16 cellular contexts compared by ENCODE assay signal in the genomic region with DNA sequence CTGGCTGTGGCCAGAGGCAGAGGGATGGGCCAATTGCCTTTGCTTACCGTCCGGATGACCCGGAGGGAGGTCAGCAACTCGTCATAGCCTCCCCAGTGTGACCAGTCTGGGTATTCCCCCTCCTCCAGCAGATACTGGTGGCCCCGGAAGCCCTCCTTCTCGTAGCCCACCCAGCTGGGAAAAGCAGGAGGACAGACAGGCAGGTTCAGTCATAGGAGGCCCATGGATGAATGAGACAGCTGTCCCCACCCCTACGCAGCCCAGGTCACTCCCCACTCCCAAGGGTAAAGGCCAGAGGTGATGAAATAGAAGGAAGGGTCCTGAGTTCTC. TPM values are rescaled to one million over a fixed set of nuclear protein-coding genes. Genes with fewer than 3 reads are reported as not detected.
DNase-seq lines count a peak whose midpoint lies in the region; ATAC-seq, FAIRE-seq and TF ChIP-seq lines count a peak whose summit lies in the region.
"Had no signal": no experiment of that assay in that cellular context is flagged by ENCODE, and none has a peak within 500 bp of the region (broad histone marks: within the 10 kb centered on the region; RNA-seq: fewer than 3 reads in every experiment).

No MANE protein-coding gene starts in this region.

- intact Hi-C loops in activated CD4-positive, alpha-beta T cell treated with anti-CD3 and anti-CD28 coated beads for 36 hours (cut with DNase I, micrococcal nuclease) = loop anchor here in 1 of 2 experiments (2.0 kb wide), 1 partner anchor 22 kb away; no protein-coding TSS in a partner anchor
- intact Hi-C loops in K562 (cut with micrococcal nuclease) = no loop called here

- CTCF ChIA-PET in activated CD4-positive, alpha-beta T cell treated with anti-CD3 and anti-CD28 coated beads for 36 hours (lab: Charles Lee) = no interaction called here
- CTCF ChIA-PET in K562 (lab: Yijun Ruan, JAX; ENCODE audit: low intra/inter-chr PET ratio) = no interaction called here

- no peaks in the 10 kb centered on the region for H3K4me1 Mint-ChIP-seq in activated CD4-positive, alpha-beta T cell treated with anti-CD3 and anti-CD28 coated beads for 36 hours
- H3K4me1 Mint-ChIP-seq in IgD-negative memory B cell (peaks cover 0 to 8% (median 5%) of the 10 kb centered on the region in 3 donors), nephron (peaks cover 10% of the 10 kb centered on the region)

- no peak for TF ChIP-seq RAD21 in K562 (CRISPR knock-in tag; conservative IDR thresholded peaks at IDR 0.05 in 1 of 2, IDR thresholded peaks at IDR 0.05 in 1 of 2)

- WGBS in K562 (ENCODE audit: insufficient coverage, low coverage, missing lambda C conversion rate) = 55% methylated on average over 7 of the region's 7 CpGs

- no peak overlapping the region for H3K27ac Mint-ChIP-seq in activated CD4-positive, alpha-beta T cell treated with anti-CD3 and anti-CD28 coated beads for 36 hours
- H3K27ac Mint-ChIP-seq in IgD-negative memory B cell = peak overlapping the region in 1 of 3 donors; percentile 32
- no peak overlapping the region for H3K27ac Mint-ChIP-seq in nephron

- peak overlapping the region; percentile 80 to 95 for H3K9ac ChIP-seq in K562 (ENCODE audit: insufficient read depth in 1 of 2, low read depth in 2 of 2, low read length in 2 of 2)

- H3K27me3 ChIP-seq in K562 (ENCODE audit: control insufficient read depth in 2 of 2, insufficient read depth in 2 of 2, low read length in 2 of 2) = no peaks in the 10 kb centered on the region
- H3K27me3 ChIP-seq: body of pancreas had no signal

- peak overlapping the region; percentile 89; the same call in 1 of the 2 replicates for H3K4me2 ChIP-seq in K562 (ENCODE audit: insufficient read depth, low read length)

- no peak overlapping the region for H3K4me3 ChIP-seq in K562

- H2AFZ ChIP-seq in K562 (ENCODE audit: low read depth, low read length) = peak overlapping the region; percentile 98

- DNase-seq in activated CD4-positive, alpha-beta T cell treated with anti-CD3 and anti-CD28 coated beads for 36 hours = no peak
- no peak for DNase-seq in activated CD4-positive, alpha-beta T cell treated with anti-CD3 and anti-CD28 coated beads for 1 hour
- DNase-seq in K562 (ENCODE audit: extremely low read depth in 1 of 4, low spot score in 3 of 4) (no peak), G401 (ENCODE audit: low spot score) (no peak), inferior parietal cortex (ENCODE audit: extremely low spot score) (no peak)
- DNase-seq: activated T-cell treated with anti-CD3 and anti-CD28 coated beads for 4 hours, body of pancreas, DMS 273 treated with DMSO at 0.1 percent for 48 hours, NCI-H1694 treated with DMSO at 0.1 percent for 48 hours, occipital lobe had no signal

- no peaks in the 10 kb centered on the region for H3K9me3 ChIP-seq in K562 (replicated peaks; ENCODE audit: control insufficient read depth, insufficient read depth, low read depth, low read length)
- H3K9me3 ChIP-seq: body of pancreas, left lung had no signal

- no peaks in the 10 kb centered on the region for H3K9me3 Mint-ChIP-seq in activated CD4-positive, alpha-beta T cell treated with anti-CD3 and anti-CD28 coated beads for 36 hours (ENCODE audit: low read depth)
- H3K9me3 Mint-ChIP-seq in IgD-negative memory B cell (no peaks in the 10 kb centered on the region), nephron (no peaks in the 10 kb centered on the region)

- no peak for TF ChIP-seq EP300 in K562 (IDR thresholded peaks at IDR 0.05; ENCODE audit: low read length)

- H3K27ac ChIP-seq in K562 (ENCODE audit: extremely low read depth, low read depth, low read length) = peak overlapping the region; percentile 85
- H3K27ac ChIP-seq: left lung had no signal

- no peaks in the 10 kb centered on the region for H4K20me1 ChIP-seq in K562 (replicated peaks; ENCODE audit: control insufficient read depth, insufficient read depth, low read length)

- no peak for TF ChIP-seq CTCF in K562 (IDR thresholded peaks at IDR 0.05 in 2 of 3, conservative IDR thresholded peaks at IDR 0.05 in 1 of 3; ENCODE audit: insufficient read depth in 2 of 3, low read depth in 1 of 3, low read length in 3 of 3)
- TF ChIP-seq CTCF in nephron (IDR thresholded peaks at IDR 0.05; ENCODE audit: unreplicated experiment in 3 of 3) = no peak

- no peak for TF ChIP-seq POLR2A in K562 (conservative IDR thresholded peaks at IDR 0.05)

- peaks cover 4% of the 10 kb centered on the region for H3K9me1 ChIP-seq in K562 (ENCODE audit: control insufficient read depth, insufficient read depth, low read length)

- H3K4me1 ChIP-seq in K562 (replicated peaks in 1 of 2; ENCODE audit: control insufficient read depth in 2 of 2, insufficient read depth in 2 of 2, low read length in 2 of 2) = peaks cover 14 to 21% of the 10 kb centered on the region in 2 experiments

- no peaks in the 10 kb centered on the region for H3K79me2 ChIP-seq in K562 (ENCODE audit: control insufficient read depth, insufficient read depth, low read length)

- H3K36me3 Mint-ChIP-seq in activated CD4-positive, alpha-beta T cell treated with anti-CD3 and anti-CD28 coated beads for 36 hours (ENCODE audit: low read depth) = no peaks in the 10 kb centered on the region
- H3K36me3 Mint-ChIP-seq in IgD-negative memory B cell (no peaks in the 10 kb centered on the region), nephron (ENCODE audit: low read depth) (no peaks in the 10 kb centered on the region)

- BruUV-seq in K562 (replicated peaks; lab: Mats Ljungman, UMichigan) = no TSS peak

- H3K36me3 ChIP-seq in K562 (ENCODE audit: control insufficient read depth, insufficient read depth, low read length) = no peaks in the 10 kb centered on the region
- H3K36me3 ChIP-seq: left lung had no signal

- FAIRE-seq in K562 (lab: Jason Lieb, UNC) = no peak

- no peak for ATAC-seq in activated CD4-positive, alpha-beta T cell treated with anti-CD3 and anti-CD28 coated beads for 36 hours
- ATAC-seq in K562 (peak; percentile 1; the same call in 2 of the 3 replicates), HG02870 (IDR thresholded peaks at IDR 0.05; ENCODE audit: unreplicated experiment) (no peak)

- no peaks in the 10 kb centered on the region for H3K27me3 Mint-ChIP-seq in activated CD4-positive, alpha-beta T cell treated with anti-CD3 and anti-CD28 coated beads for 36 hours
- no peaks in the 10 kb centered on the region for H3K27me3 Mint-ChIP-seq in IgD-negative memory B cell
- H3K27me3 Mint-ChIP-seq in nephron (ENCODE audit: low read depth) = peaks cover 50% of the 10 kb centered on the region

- POLR2A ChIA-PET in activated CD4-positive, alpha-beta T cell treated with anti-CD3 and anti-CD28 coated beads for 36 hours (lab: Charles Lee) = interaction anchor here (0.7 kb wide), 1 partner anchor 121 kb away, joined by 3 read pairs; no protein-coding TSS in a partner anchor
- POLR2A ChIA-PET in K562 (lab: Yijun Ruan, JAX) = interaction anchor here (0.9 to 3.1 kb wide), 8 partner anchors 10 to 179 kb away, joined by 3 to 24 read pairs (median 5); a partner anchor contains a TSS

- in situ Hi-C loops in K562 (cut with MboI) (no loop called here), G401 (cut with HindIII; ENCODE audit: low sequenced_read_pairs) (no loop called here)

- peak overlapping the region; percentile 75 for H3K4me3 Mint-ChIP-seq in activated CD4-positive, alpha-beta T cell treated with anti-CD3 and anti-CD28 coated beads for 36 hours
- H3K4me3 Mint-ChIP-seq in IgD-negative memory B cell (peak overlapping the region in 3 of 4 donors; percentile 73 to 97 (median 88)), nephron (peak overlapping the region in 2 of 3 experiments; percentile 66 to 71)

RNA-seq across cellular contexts. Expression of a gene that starts 16.8 kb away (rescaled TPM):
- 1 to 10 TPM; 1.5 to 1.6 TPM for total RNA-seq in activated CD4-positive, alpha-beta T cell treated with anti-CD3 and anti-CD28 coated beads for 36 hours
- polyA plus RNA-seq in IgD-negative memory B cell (3.1 TPM), K562 (2011; rRNA removed) (3.3 and 3.8 TPM in 2 replicates), K562 (2014; fragmentation: Illumina TruSeq; extraction: Trizol) (3.7 and 5.1 TPM in 2 replicates), K562 (2014; fragmentation: Nextera tagmentation; extraction: Ambion mirVana) (1 to 10 TPM in 1 of 2 experiments, under 1 TPM in 1; 0.39 to 2.4 TPM), K562 (2014; rRNA removed) (3.1 and 8.1 TPM in 2 replicates)
- 7.8 and 10.7 TPM in 2 replicates for total RNA-seq in K562 (2011; cell fraction: chromatin; rRNA removed; ENCODE audit: low replicate concordance)
- total RNA-seq in K562 (2011; cell fraction: nucleolus; rRNA removed) = 10.0 and 10.2 TPM in 2 replicates
- 5.7 and 6.5 TPM in 2 replicates for total RNA-seq in K562 (2011; cell fraction: nucleoplasm; rRNA removed)
- total RNA-seq in K562 (2014; rRNA removed) (7.5 and 12.6 TPM in 2 replicates), K562 (2014; rRNA removed; fragmentation: Illumina TruSeq; extraction: Trizol) (1.3 and 2.1 TPM in 2 replicates), K562 (2015; rRNA removed; fragmentation: Illumina TruSeq; extraction: Trizol) (1.9 and 2.5 TPM in 2 replicates), K562 (2021) (8.5 and 8.8 TPM in 2 replicates)
- 4.8 and 8.5 TPM in 2 replicates for polyA plus RNA-seq in K562 (2011; cell fraction: cytosol; rRNA removed)
- polyA plus RNA-seq in K562 (2011; cell fraction: nucleus; rRNA removed) = 6.5 and 9.6 TPM in 2 replicates
- 4.3 and 24.3 TPM in 2 replicates for polyA plus RNA-seq in K562 (2012)
- polyA minus RNA-seq in K562 (2011; rRNA and poly(A)+ RNA removed) = 1.6 and 1.9 TPM in 2 replicates
- 5.9 and 7.5 TPM in 2 replicates for polyA minus RNA-seq in K562 (2011; cell fraction: cytosol; rRNA and poly(A)+ RNA removed)
- polyA minus RNA-seq in K562 (2011; cell fraction: nucleus; rRNA and poly(A)+ RNA removed) = 2.6 and 4.4 TPM in 2 replicates
- total RNA-seq in G401 (2014; rRNA removed; shearing (Covaris generic)) = 5.5 and 18.6 TPM in 2 replicates
- total RNA-seq: A673, glomerular endothelial cell had no signal

RNA-seq across cellular contexts. Expression of a gene that starts 19.4 kb away (rescaled TPM):
- 100 to 1,000 TPM; 216 to 217 TPM for total RNA-seq in activated CD4-positive, alpha-beta T cell treated with anti-CD3 and anti-CD28 coated beads for 36 hours
- polyA plus RNA-seq in IgD-negative memory B cell = 10,525 TPM
- 26.7 and 65.5 TPM in 2 replicates for total RNA-seq in K562 (2011; cell fraction: chromatin; rRNA removed; ENCODE audit: low replicate concordance)
- 72.0 and 78.5 TPM in 2 replicates for total RNA-seq in K562 (2011; cell fraction: nucleolus; rRNA removed)
- total RNA-seq in K562 (2011; cell fraction: nucleoplasm; rRNA removed) = 50.2 and 55.9 TPM in 2 replicates
- total RNA-seq in K562 (2014; rRNA removed) = 34.9 and 43.3 TPM in 2 replicates
- 127 TPM in 2 replicates for total RNA-seq in K562 (2014; rRNA removed; fragmentation: Illumina TruSeq; extraction: Trizol)
- 182 and 185 TPM in 2 replicates for total RNA-seq in K562 (2015; rRNA removed; fragmentation: Illumina TruSeq; extraction: Trizol)
- 70.9 and 90.7 TPM in 2 replicates for total RNA-seq in K562 (2021)
- 312 and 418 TPM in 2 replicates for polyA plus RNA-seq in K562 (2011; rRNA removed)
- polyA plus RNA-seq in K562 (2011; cell fraction: cytosol; rRNA removed) = 457 and 520 TPM in 2 replicates
- 77.7 and 147 TPM in 2 replicates for polyA plus RNA-seq in K562 (2011; cell fraction: nucleus; rRNA removed)
- polyA plus RNA-seq in K562 (2012) = 170 and 195 TPM in 2 replicates
- polyA plus RNA-seq in K562 (2014; fragmentation: Illumina TruSeq; extraction: Trizol) = 147 and 173 TPM in 2 replicates
- 100 to 1,000 TPM; 355 to 488 TPM for polyA plus RNA-seq in K562 (2014; fragmentation: Nextera tagmentation; extraction: Ambion mirVana)
- 152 and 198 TPM in 2 replicates for polyA plus RNA-seq in K562 (2014; rRNA removed)
- 56.1 and 74.7 TPM in 2 replicates for polyA minus RNA-seq in K562 (2011; rRNA and poly(A)+ RNA removed)
- polyA minus RNA-seq in K562 (2011; cell fraction: cytosol; rRNA and poly(A)+ RNA removed) = 28.1 and 33.6 TPM in 2 replicates
- 6.9 and 14.1 TPM in 2 replicates for polyA minus RNA-seq in K562 (2011; cell fraction: nucleus; rRNA and poly(A)+ RNA removed)
- 0.55 and 2.3 TPM in 2 replicates for total RNA-seq in G401 (2014; rRNA removed; shearing (Covaris generic))
- total RNA-seq: A673, body of pancreas, glomerular endothelial cell had no signal

RNA-seq across cellular contexts. Expression of a gene that starts 30.7 kb away (rescaled TPM):
- total RNA-seq in activated CD4-positive, alpha-beta T cell treated with anti-CD3 and anti-CD28 coated beads for 36 hours = 10 to 100 TPM; 19.4 to 22.2 TPM
- 11.2 TPM for polyA plus RNA-seq in IgD-negative memory B cell
- 26.5 and 67.3 TPM in 2 replicates for total RNA-seq in K562 (2011; cell fraction: chromatin; rRNA removed; ENCODE audit: low replicate concordance)
- 42.6 and 44.4 TPM in 2 replicates for total RNA-seq in K562 (2011; cell fraction: nucleolus; rRNA removed)
- 37.0 and 39.5 TPM in 2 replicates for total RNA-seq in K562 (2011; cell fraction: nucleoplasm; rRNA removed)
- total RNA-seq in K562 (2014; rRNA removed) = 11.3 and 11.5 TPM in 2 replicates
- 2.6 and 4.0 TPM in 2 replicates for total RNA-seq in K562 (2014; rRNA removed; fragmentation: Illumina TruSeq; extraction: Trizol)
- 8.1 and 8.2 TPM in 2 replicates for total RNA-seq in K562 (2015; rRNA removed; fragmentation: Illumina TruSeq; extraction: Trizol)
- total RNA-seq in K562 (2021) = 20.2 and 24.9 TPM in 2 replicates
- 17.5 and 20.9 TPM in 2 replicates for polyA plus RNA-seq in K562 (2011; rRNA removed)
- 20.1 and 26.4 TPM in 2 replicates for polyA plus RNA-seq in K562 (2011; cell fraction: cytosol; rRNA removed)
- 134 and 188 TPM in 2 replicates for polyA plus RNA-seq in K562 (2011; cell fraction: nucleus; rRNA removed)
- polyA plus RNA-seq in K562 (2012) = 23.4 and 28.6 TPM in 2 replicates
- polyA plus RNA-seq in K562 (2014; fragmentation: Illumina TruSeq; extraction: Trizol) = 12.3 and 14.7 TPM in 2 replicates
- polyA plus RNA-seq in K562 (2014; fragmentation: Nextera tagmentation; extraction: Ambion mirVana) = 1 to 10 TPM in 1 of 2 experiments, under 1 TPM in 1; 0.48 to 2.1 TPM
- 30.6 and 34.3 TPM in 2 replicates for polyA plus RNA-seq in K562 (2014; rRNA removed)
- polyA minus RNA-seq in K562 (2011; rRNA and poly(A)+ RNA removed) = 9.3 and 10.4 TPM in 2 replicates
- 7.9 and 8.8 TPM in 2 replicates for polyA minus RNA-seq in K562 (2011; cell fraction: cytosol; rRNA and poly(A)+ RNA removed)
- 26.3 and 27.6 TPM in 2 replicates for polyA minus RNA-seq in K562 (2011; cell fraction: nucleus; rRNA and poly(A)+ RNA removed)
- total RNA-seq in G401 (2014; rRNA removed; shearing (Covaris generic)) = 21.0 and 27.3 TPM in 2 replicates

RNA-seq across cellular contexts. Expression of a gene that starts 35.4 kb away (rescaled TPM):
- not detected for total RNA-seq in activated CD4-positive, alpha-beta T cell treated with anti-CD3 and anti-CD28 coated beads for 36 hours
- polyA plus RNA-seq in IgD-negative memory B cell = 8.8 TPM
- not detected in 2 replicates for total RNA-seq in K562 (2011; cell fraction: chromatin; rRNA removed; ENCODE audit: low replicate concordance)
- not detected in 2 replicates for total RNA-seq in K562 (2011; cell fraction: nucleolus; rRNA removed)
- not detected in 2 replicates for total RNA-seq in K562 (2011; cell fraction: nucleoplasm; rRNA removed)
- total RNA-seq in K562 (2014; rRNA removed) = not detected in 2 replicates
- not detected in 2 replicates for total RNA-seq in K562 (2014; rRNA removed; fragmentation: Illumina TruSeq; extraction: Trizol)
- not detected in 2 replicates for total RNA-seq in K562 (2015; rRNA removed; fragmentation: Illumina TruSeq; extraction: Trizol)
- not detected in 2 replicates for total RNA-seq in K562 (2021)
- polyA plus RNA-seq in K562 (2011; rRNA removed) = not detected in 2 replicates
- not detected in 2 replicates for polyA plus RNA-seq in K562 (2011; cell fraction: cytosol; rRNA removed)
- not detected in 2 replicates for polyA plus RNA-seq in K562 (2011; cell fraction: nucleus; rRNA removed)
- polyA plus RNA-seq in K562 (2012) = not detected in 2 replicates
- polyA plus RNA-seq in K562 (2014; fragmentation: Illumina TruSeq; extraction: Trizol) = not detected in 2 replicates
- not detected for polyA plus RNA-seq in K562 (2014; fragmentation: Nextera tagmentation; extraction: Ambion mirVana)
- polyA plus RNA-seq in K562 (2014; rRNA removed) = not detected in 2 replicates
- polyA minus RNA-seq in K562 (2011; rRNA and poly(A)+ RNA removed) = not detected in 2 replicates
- not detected in 2 replicates for polyA minus RNA-seq in K562 (2011; cell fraction: cytosol; rRNA and poly(A)+ RNA removed)
- polyA minus RNA-seq in K562 (2011; cell fraction: nucleus; rRNA and poly(A)+ RNA removed) = not detected in 2 replicates
- total RNA-seq in G401 (2014; rRNA removed; shearing (Covaris generic)) = not detected in 2 replicates
- total RNA-seq: A673, body of pancreas, glomerular endothelial cell, occipital lobe had no signal

RNA-seq across cellular contexts. Expression of a gene that starts 57.3 kb away (rescaled TPM):
- total RNA-seq in activated CD4-positive, alpha-beta T cell treated with anti-CD3 and anti-CD28 coated beads for 36 hours = 100 to 1,000 TPM; 267 to 381 TPM
- 1,152 TPM for polyA plus RNA-seq in IgD-negative memory B cell
- 38.1 and 86.2 TPM in 2 replicates for total RNA-seq in K562 (2011; cell fraction: chromatin; rRNA removed; ENCODE audit: low replicate concordance)
- 46.2 and 57.2 TPM in 2 replicates for total RNA-seq in K562 (2011; cell fraction: nucleolus; rRNA removed)
- total RNA-seq in K562 (2011; cell fraction: nucleoplasm; rRNA removed) = 65.8 and 101 TPM in 2 replicates
- 32.9 and 60.5 TPM in 2 replicates for total RNA-seq in K562 (2014; rRNA removed)
- 29.8 and 30.3 TPM in 2 replicates for total RNA-seq in K562 (2014; rRNA removed; fragmentation: Illumina TruSeq; extraction: Trizol)
- total RNA-seq in K562 (2015; rRNA removed; fragmentation: Illumina TruSeq; extraction: Trizol) = 54.2 and 55.0 TPM in 2 replicates
- 96.2 and 110 TPM in 2 replicates for total RNA-seq in K562 (2021)
- 50.3 and 83.3 TPM in 2 replicates for polyA plus RNA-seq in K562 (2011; rRNA removed)
- polyA plus RNA-seq in K562 (2011; cell fraction: cytosol; rRNA removed) = 116 and 139 TPM in 2 replicates
- polyA plus RNA-seq in K562 (2011; cell fraction: nucleus; rRNA removed) = 74.3 and 96.2 TPM in 2 replicates
- polyA plus RNA-seq in K562 (2012) = 175 and 179 TPM in 2 replicates
- polyA plus RNA-seq in K562 (2014; fragmentation: Illumina TruSeq; extraction: Trizol) = 140 and 152 TPM in 2 replicates
- polyA plus RNA-seq in K562 (2014; fragmentation: Nextera tagmentation; extraction: Ambion mirVana) = 100 to 1,000 TPM; 106 to 137 TPM
- polyA plus RNA-seq in K562 (2014; rRNA removed) = 31.1 and 33.8 TPM in 2 replicates
- polyA minus RNA-seq in K562 (2011; rRNA and poly(A)+ RNA removed) = 79.6 and 89.0 TPM in 2 replicates
- 86.5 and 93.9 TPM in 2 replicates for polyA minus RNA-seq in K562 (2011; cell fraction: cytosol; rRNA and poly(A)+ RNA removed)
- polyA minus RNA-seq in K562 (2011; cell fraction: nucleus; rRNA and poly(A)+ RNA removed) = 34.3 and 44.0 TPM in 2 replicates
- total RNA-seq in G401 (2014; rRNA removed; shearing (Covaris generic)) = 5.0 and 7.4 TPM in 2 replicates
